7 cellular contexts compared by ENCODE assay signal in genomic region chr4:76377922-76378321, GRCh38. TPM values are rescaled to one million over a fixed set of nuclear protein-coding genes. Genes with fewer than 3 reads are reported as not detected.
DNase-seq lines count a peak whose midpoint lies in the region; ATAC-seq and TF ChIP-seq lines count a peak whose summit lies in the region.

No MANE protein-coding gene starts in this region.

- H3K36me3 Mint-ChIP-seq in immature natural killer cell: no peaks in the 10 kb centered on the region

- no peak overlapping the region for H3K27ac Mint-ChIP-seq in immature natural killer cell

- no peaks in the 10 kb centered on the region for H3K4me1 Mint-ChIP-seq in immature natural killer cell

- no peak for ATAC-seq in GM21786 (IDR thresholded peaks at IDR 0.05; ENCODE audit: unreplicated experiment)

- TF ChIP-seq CTCF in LNCAP (IDR thresholded peaks at IDR 0.05): peak; percentile 51

- H3K4me3 Mint-ChIP-seq in immature natural killer cell: no peak overlapping the region

- peaks cover 0 to 4% (median 2%) of the 10 kb centered on the region in 3 donors for H3K27me3 Mint-ChIP-seq in immature natural killer cell (ENCODE audit: low read depth in 3 of 3)

- no peaks in the 10 kb centered on the region for H3K9me3 Mint-ChIP-seq in immature natural killer cell

- DNase-seq in GM03348 (ENCODE audit: low spot score) (peak; percentile 40), immature natural killer cell (peak; percentile 34 to 45 (median 35)), dedifferentiated amniotic fluid mesenchymal stem cell (ENCODE audit: extremely low spot score) (no peak)
- peak; percentile 32 for DNase-seq in activated T-cell treated with anti-CD3 and anti-CD28 coated beads, Interleukin-2, amount 50 U/mL, for 1 hour
- DNase-seq in stimulated activated CD8-positive, alpha-beta memory T cell treated with anti-CD3 and anti-CD28 coated beads, Interleukin-2, amount 100 ng/mL, for 48 hours (ENCODE audit: low read depth in 2 of 2): peak; percentile 26 to 27

RNA-seq across cellular contexts. Expression of gene CCDC158, which starts 43.0 kb away (rescaled TPM):
- not detected for polyA plus RNA-seq in immature natural killer cell

RNA-seq across cellular contexts. Expression of gene SHROOM3, which starts 57.1 kb away (rescaled TPM):
- polyA plus RNA-seq in immature natural killer cell: not detected
